18 cellular contexts compared by ENCODE assay signal in genomic region chrX:51902651-51903050, GRCh38.
"Had no signal": no experiment of that assay in that cellular context is flagged by ENCODE, and none has a peak within 500 bp of the region (broad histone marks: within the 10 kb centered on the region; RNA-seq: fewer than 3 reads in every experiment).

No MANE protein-coding gene starts in this region.

- H3K27ac Mint-ChIP-seq: dendritic cell treated with granulocyte-macrophage colony-stimulating factor and Interleukin-4, amounts not matched to agents 40 ng/mL and 50 ng/mL, for 4 days; stimulated activated naive CD8-positive, alpha-beta T cell treated with anti-CD3 and anti-CD28 coated beads, Interleukin-15, Interleukin-2, amounts not matched to agents 100 ng/mL and 50 ng/mL, for 24 hours; type B pancreatic cell had no signal

- H3K27me3 Mint-ChIP-seq: activated naive CD8-positive, alpha-beta T cell; dendritic cell treated with granulocyte-macrophage colony-stimulating factor and Interleukin-4, amounts not matched to agents 40 ng/mL and 50 ng/mL, for 4 days; stimulated activated naive CD8-positive, alpha-beta T cell treated with anti-CD3 and anti-CD28 coated beads, Interleukin-15, Interleukin-2, amounts not matched to agents 100 ng/mL and 50 ng/mL, for 24 hours; type B pancreatic cell had no signal

- H3K4me1 ChIP-seq: heart right ventricle, lower lobe of right lung, pancreas had no signal

- H3K9me3 ChIP-seq: heart right ventricle, lower lobe of right lung, pancreas had no signal

- H3K9me3 Mint-ChIP-seq: dendritic cell treated with granulocyte-macrophage colony-stimulating factor and Interleukin-4, amounts not matched to agents 40 ng/mL and 50 ng/mL, for 4 days; stimulated activated naive CD8-positive, alpha-beta T cell treated with anti-CD3 and anti-CD28 coated beads, Interleukin-15, Interleukin-2, amounts not matched to agents 100 ng/mL and 50 ng/mL, for 24 hours; type B pancreatic cell had no signal

- DNase-seq: activated CD4-positive, alpha-beta T cell treated with anti-CD3 and anti-CD28 coated beads, Interleukin-2, amount 50 U/mL, for 4 hours; activated gamma-delta T cell treated with Interleukin-2 at 50 U/mL for 16 hours; activated T-cell treated with anti-CD3 and anti-CD28 coated beads, Interleukin-2, amount 50 U/mL, for 1 hour; anterior cingulate cortex; cerebellar nuclear complex; effector memory CD4-positive, alpha-beta T cell; heart right ventricle; left cardiac atrium; lower lobe of right lung; midbrain; pancreas had no signal

- ATAC-seq: left cardiac atrium, lower lobe of right lung, sciatic nerve had no signal

- H3K27ac ChIP-seq: epithelial cell of prostate, heart right ventricle, lower lobe of right lung, pancreas had no signal

- H3K4me3 ChIP-seq: heart right ventricle, lower lobe of right lung, pancreas had no signal

- H3K27me3 ChIP-seq: heart right ventricle, pancreas had no signal

- H3K4me3 Mint-ChIP-seq: activated naive CD8-positive, alpha-beta T cell; dendritic cell treated with granulocyte-macrophage colony-stimulating factor and Interleukin-4, amounts not matched to agents 40 ng/mL and 50 ng/mL, for 4 days; stimulated activated naive CD8-positive, alpha-beta T cell treated with anti-CD3 and anti-CD28 coated beads, Interleukin-15, Interleukin-2, amounts not matched to agents 100 ng/mL and 50 ng/mL, for 24 hours; type B pancreatic cell had no signal

- FAIRE-seq: frontal cortex, pancreas had no signal
